24 cellular contexts compared by ENCODE assay signal in genomic region chr10:127921075-127921750, GRCh38. TPM values are rescaled to one million over a fixed set of nuclear protein-coding genes. Genes with fewer than 3 reads are reported as not detected.
DNase-seq lines count a peak whose midpoint lies in the region; ATAC-seq and TF ChIP-seq lines count a peak whose summit lies in the region.
"Had no signal": no experiment of that assay in that cellular context is flagged by ENCODE, and none has a peak within 500 bp of the region (broad histone marks: within the 10 kb centered on the region; RNA-seq: fewer than 3 reads in every experiment).

No MANE protein-coding gene starts in this region.

- H3K27ac ChIP-seq in right cardiac atrium (ENCODE audit: low read length) (peak overlapping the region; percentile 5), caudate nucleus (ENCODE audit: low read depth, low read length) (peak overlapping the region; percentile 6), upper lobe of left lung (peak overlapping the region; percentile 67 to 85 (median 80))
- H3K27ac ChIP-seq: SK-N-MC had no signal

- H3K27me3 ChIP-seq in right cardiac atrium (ENCODE audit: control insufficient read depth, insufficient read depth) (no peaks in the 10 kb centered on the region), upper lobe of left lung (no peaks in the 10 kb centered on the region)

- peak overlapping the region; percentile 30 for H3K27ac Mint-ChIP-seq in nephron progenitor cell
- no peak overlapping the region for H3K27ac Mint-ChIP-seq in activated T-helper 2 cell treated with anti-CD3 and anti-CD28 coated beads, Interferon-gamma antibody, Interleukin-2, Interleukin-4, amounts not matched to agents 10 μg/mL and 5 μg/mL and 100 μg/mL, durations not matched to agents 14 hours and 24 hours and 36 hours
- H3K27ac Mint-ChIP-seq: activated B cell treated with CpG ODN at 0.5 μM for 24 hours; activated CD4-positive, alpha-beta memory T cell treated with anti-CD3 and anti-CD28 coated beads for 36 hours; T-helper 2 cell treated with Interferon-gamma antibody and Interleukin-4, amounts not matched to agents 5 μg/mL and 100 μg/mL, for 36 hours had no signal

- H3K9me3 Mint-ChIP-seq in nephron progenitor cell: no peaks in the 10 kb centered on the region
- no peaks in the 10 kb centered on the region for H3K9me3 Mint-ChIP-seq in activated T-helper 2 cell treated with anti-CD3 and anti-CD28 coated beads, Interferon-gamma antibody, Interleukin-2, Interleukin-4, amounts not matched to agents 10 μg/mL and 5 μg/mL and 100 μg/mL, durations not matched to agents 14 hours and 24 hours and 36 hours
- H3K9me3 Mint-ChIP-seq: activated B cell treated with CpG ODN at 0.5 μM for 24 hours had no signal

- intact Hi-C loops in right cardiac atrium (cut with DNase I) (loop anchor here in 1 of 4 donors (10.0 kb wide), 1 partner anchor 54 kb away; no protein-coding TSS in a partner anchor), cardiac septum (cut with DNase I) (loop anchor here (5.0 kb wide), 1 partner anchor 126 kb away; no protein-coding TSS in a partner anchor)
- intact Hi-C loops in activated T-helper 2 cell treated with anti-CD3 and anti-CD28 coated beads, Interferon-gamma antibody, Interleukin-2, Interleukin-4, amounts not matched to agents 10 μg/mL and 5 μg/mL and 100 μg/mL, durations not matched to agents 14 hours and 24 hours and 36 hours (cut with micrococcal nuclease): no loop called here

- TF ChIP-seq CTCF in nephron progenitor cell (IDR thresholded peaks at IDR 0.05): no peak
- no peak for TF ChIP-seq CTCF in upper lobe of left lung (IDR thresholded peaks at IDR 0.05)

- TF ChIP-seq POLR2A in upper lobe of left lung (IDR thresholded peaks at IDR 0.05): no peak

- H3K36me3 Mint-ChIP-seq in nephron progenitor cell (ENCODE audit: low read depth): no peaks in the 10 kb centered on the region
- no peaks in the 10 kb centered on the region for H3K36me3 Mint-ChIP-seq in activated T-helper 2 cell treated with anti-CD3 and anti-CD28 coated beads, Interferon-gamma antibody, Interleukin-2, Interleukin-4, amounts not matched to agents 10 μg/mL and 5 μg/mL and 100 μg/mL, durations not matched to agents 14 hours and 24 hours and 36 hours (ENCODE audit: low read depth)
- H3K36me3 Mint-ChIP-seq: activated CD4-positive, alpha-beta memory T cell treated with anti-CD3 and anti-CD28 coated beads for 36 hours had no signal

- no peak for ATAC-seq in right cardiac atrium
- ATAC-seq in upper lobe of left lung (ENCODE audit: low FRiP score in 2 of 2): no peak
- no peak for ATAC-seq in HG02973 (IDR thresholded peaks at IDR 0.05; ENCODE audit: unreplicated experiment)

- no peaks in the 10 kb centered on the region for H3K36me3 ChIP-seq in upper lobe of left lung

- no peaks in the 10 kb centered on the region for H3K4me1 Mint-ChIP-seq in nephron progenitor cell
- peaks cover 4% of the 10 kb centered on the region for H3K4me1 Mint-ChIP-seq in activated T-helper 2 cell treated with anti-CD3 and anti-CD28 coated beads, Interferon-gamma antibody, Interleukin-2, Interleukin-4, amounts not matched to agents 10 μg/mL and 5 μg/mL and 100 μg/mL, durations not matched to agents 14 hours and 24 hours and 36 hours (ENCODE audit: low read depth)

- no peak overlapping the region for H3K4me3 ChIP-seq in right cardiac atrium (ENCODE audit: low read length)
- no peak overlapping the region for H3K4me3 ChIP-seq in upper lobe of left lung
- H3K4me3 ChIP-seq: SK-N-MC had no signal

- no peak for TF ChIP-seq EP300 in upper lobe of left lung (IDR thresholded peaks at IDR 0.05)

- DNase-seq in right cardiac atrium (no peak), cardiac septum (ENCODE audit: low spot score) (no peak), caudate nucleus (lab: John Stamatoyannopoulos, UW) (no peak), nephron progenitor cell (no peak), upper lobe of left lung (peak in 1 of 2 donors; percentile 50), RPMI8226 (no peak)
- DNase-seq in activated T-helper 2 cell treated with anti-CD3 and anti-CD28 coated beads, Interferon-gamma antibody, Interleukin-2, Interleukin-4, amounts not matched to agents 10 μg/mL and 5 μg/mL and 100 μg/mL, durations not matched to agents 14 hours and 24 hours and 36 hours (ENCODE audit: low spot score): no peak
- DNase-seq: activated B cell treated with CpG ODN at 0.5 μM for 24 hours; activated CD4-positive, alpha-beta memory T cell treated with anti-CD3 and anti-CD28 coated beads for 36 hours; activated naive CD4-positive, alpha-beta T cell; activated T-cell treated with anti-CD3 and anti-CD28 coated beads for 4 hours; cerebellar nuclear complex; left colon; MM.1S; NCI-H187; NCI-H748 treated with DMSO at 0.1 percent for 48 hours; stimulated activated CD4-positive, alpha-beta T cell treated with anti-CD3 and anti-CD28 coated beads, Interleukin-15, amount 100 ng/mL, for 24 hours had no signal

- H3K4me3 Mint-ChIP-seq in nephron progenitor cell: no peak overlapping the region
- H3K4me3 Mint-ChIP-seq in activated T-helper 2 cell treated with anti-CD3 and anti-CD28 coated beads, Interferon-gamma antibody, Interleukin-2, Interleukin-4, amounts not matched to agents 10 μg/mL and 5 μg/mL and 100 μg/mL, durations not matched to agents 14 hours and 24 hours and 36 hours (ENCODE audit: low read depth): no peak overlapping the region
- H3K4me3 Mint-ChIP-seq: activated B cell treated with CpG ODN at 0.5 μM for 24 hours; activated CD4-positive, alpha-beta memory T cell treated with anti-CD3 and anti-CD28 coated beads for 36 hours; T-helper 2 cell treated with Interferon-gamma antibody and Interleukin-4, amounts not matched to agents 5 μg/mL and 100 μg/mL, for 36 hours had no signal

- 88% methylated on average over 11 of the region's 11 CpGs for WGBS in right cardiac atrium
- WGBS in upper lobe of left lung, 2 donors: 73 to 89% methylated on average over 6 to 11 of the region's 11 CpGs

- H3K9me3 ChIP-seq in right cardiac atrium (ENCODE audit: control insufficient read depth, low read length) (no peaks in the 10 kb centered on the region), upper lobe of left lung (no peaks in the 10 kb centered on the region)

- H3K27me3 Mint-ChIP-seq in nephron progenitor cell (ENCODE audit: low read depth, poor library complexity): peaks cover 8% of the 10 kb centered on the region
- H3K27me3 Mint-ChIP-seq in activated T-helper 2 cell treated with anti-CD3 and anti-CD28 coated beads, Interferon-gamma antibody, Interleukin-2, Interleukin-4, amounts not matched to agents 10 μg/mL and 5 μg/mL and 100 μg/mL, durations not matched to agents 14 hours and 24 hours and 36 hours (ENCODE audit: low read depth): peaks cover 2% of the 10 kb centered on the region
- H3K27me3 Mint-ChIP-seq: activated CD4-positive, alpha-beta memory T cell treated with anti-CD3 and anti-CD28 coated beads for 36 hours had no signal

- peaks cover 19% of the 10 kb centered on the region for H3K4me1 ChIP-seq in right cardiac atrium (ENCODE audit: control insufficient read depth, insufficient read depth, low read length)
- H3K4me1 ChIP-seq in upper lobe of left lung: peaks cover 50 to 67% (median 50%) of the 10 kb centered on the region in 4 donors

RNA-seq across cellular contexts. Expression of gene PTPRE, which starts 14.3 kb away (rescaled TPM):
- total RNA-seq in right cardiac atrium (10 to 100 TPM; 11.2 to 21.1 (median 13.8) TPM), cardiac septum (51.1 TPM), upper lobe of left lung (10 to 100 TPM; 49.9 to 89.2 (median 64.2) TPM)
- polyA plus RNA-seq in right cardiac atrium: 6.7 TPM
- total RNA-seq in activated T-helper 2 cell treated with anti-CD3 and anti-CD28 coated beads, Interferon-gamma antibody, Interleukin-2, Interleukin-4, amounts not matched to agents 10 μg/mL and 5 μg/mL and 100 μg/mL, durations not matched to agents 14 hours and 24 hours and 36 hours: 16.8 and 17.0 TPM in 2 replicates

RNA-seq across cellular contexts. Expression of gene CLRN3, which starts 28.5 kb away (rescaled TPM):
- total RNA-seq in right cardiac atrium (not detected), cardiac septum (not detected), upper lobe of left lung (under 1 TPM in 2 of 6 donors, not detected in 4; 0.37 to 0.49 TPM)
- not detected for polyA plus RNA-seq in right cardiac atrium
- not detected in 2 replicates for total RNA-seq in activated T-helper 2 cell treated with anti-CD3 and anti-CD28 coated beads, Interferon-gamma antibody, Interleukin-2, Interleukin-4, amounts not matched to agents 10 μg/mL and 5 μg/mL and 100 μg/mL, durations not matched to agents 14 hours and 24 hours and 36 hours
- total RNA-seq: activated B cell treated with CpG ODN at 0.5 μM for 24 hours; activated CD4-positive, alpha-beta memory T cell treated with anti-CD3 and anti-CD28 coated beads for 36 hours; fibroblast of lung; glomerular endothelial cell; mononuclear cell; subcutaneous adipose tissue had no signal
- polyA plus RNA-seq: fibroblast of lung had no signal

Comparison
In these comparisons a context has a peak if more than half of its experiments do, and no peak if none do; other contexts are left out.
1. H3K27ac ChIP-seq: peak in every context shown above with its lines; median percentile 80 in upper lobe of left lung; 6 in caudate nucleus; 5 in right cardiac atrium.